ENCODE assay signal across 34 cellular contexts in the genomic region with DNA sequence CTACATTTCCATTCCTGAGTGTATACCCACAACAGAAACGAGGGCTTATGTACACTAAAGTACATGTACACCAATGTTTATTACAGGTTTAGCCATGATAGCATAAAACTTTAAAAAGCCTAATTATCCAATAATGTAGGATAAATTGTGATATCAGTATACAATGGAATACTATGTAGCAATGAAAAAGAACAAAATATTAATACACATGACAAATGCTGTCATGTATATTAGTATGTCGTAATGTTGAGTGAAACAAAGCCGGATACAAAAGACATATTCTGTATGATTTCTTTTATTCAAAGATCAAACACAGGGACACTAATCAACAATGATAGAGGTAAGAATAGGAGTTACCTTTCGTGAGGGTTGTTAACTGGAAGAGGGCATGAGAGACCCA. TPM values are rescaled to one million over a fixed set of nuclear protein-coding genes. Genes with fewer than 3 reads are reported as not detected.
"Had no signal": no experiment of that assay in that cellular context is flagged by ENCODE, and none has a peak within 500 bp of the region (broad histone marks: within the 10 kb centered on the region; RNA-seq: fewer than 3 reads in every experiment).

No MANE protein-coding gene starts in this region.

- H3K4me2 ChIP-seq: hepatocyte had no signal

- H3K27me3 ChIP-seq: gastrocnemius medialis had no signal

- H3K4me3 ChIP-seq: coronary artery, dorsolateral prefrontal cortex, esophagus squamous epithelium, gastrocnemius medialis, heart right ventricle, hepatocyte, left ventricle myocardium inferior, lower lobe of right lung, mucosa of descending colon had no signal

- FAIRE-seq: colon, kidney had no signal

- H3K9me3 Mint-ChIP-seq: immature natural killer cell; mesothelial cell of epicardium; naive thymus-derived CD8-positive, alpha-beta T cell had no signal

- DNase-seq: dermis blood vessel endothelial cell; dorsolateral prefrontal cortex; effector CD4-positive, alpha-beta T cell; effector memory CD4-positive, alpha-beta T cell; erythroblast; esophagus squamous epithelium; foreskin fibroblast; foreskin melanocyte; gastrocnemius medialis; glutamatergic neuron; head of caudate nucleus; heart right ventricle; hypothalamus; immature natural killer cell; islet precursor cell; kidney; kidney glomerular epithelial cell; left colon; left ventricle myocardium inferior; lower lobe of right lung; mesenchymal stem cell; mucosa of descending colon; naive B cell; naive thymus-derived CD8-positive, alpha-beta T cell had no signal

- H3K27ac Mint-ChIP-seq: immature natural killer cell; mesothelial cell of epicardium; naive B cell; naive thymus-derived CD8-positive, alpha-beta T cell had no signal

- H3K27ac ChIP-seq: coronary artery, dorsolateral prefrontal cortex, epithelial cell of prostate, esophagus squamous epithelium, gastrocnemius medialis, heart right ventricle, hepatocyte, left ventricle myocardium inferior, lower lobe of right lung had no signal

- H3K36me3 Mint-ChIP-seq: immature natural killer cell; mesothelial cell of epicardium; naive B cell; naive thymus-derived CD8-positive, alpha-beta T cell had no signal

- H3K4me1 ChIP-seq: esophagus squamous epithelium, gastrocnemius medialis, heart right ventricle, left ventricle myocardium inferior, lower lobe of right lung had no signal

- H3K79me2 ChIP-seq: hepatocyte had no signal

- H3K4me1 Mint-ChIP-seq: immature natural killer cell, mesothelial cell of epicardium had no signal

- ATAC-seq: esophagus mucosa; gastrocnemius medialis; heart right ventricle; left colon; left lobe of liver; lower lobe of right lung; mucosa of descending colon; naive thymus-derived CD8-positive, alpha-beta T cell had no signal

- H3K9me3 ChIP-seq: esophagus squamous epithelium, gastrocnemius medialis, heart right ventricle, left ventricle myocardium inferior, lower lobe of right lung, mucosa of descending colon had no signal

- H2AFZ ChIP-seq: hepatocyte had no signal

- H3K36me3 ChIP-seq: esophagus squamous epithelium, gastrocnemius medialis, heart right ventricle, left ventricle myocardium inferior, lower lobe of right lung had no signal

- H3K4me3 Mint-ChIP-seq: immature natural killer cell; mesothelial cell of epicardium; naive B cell; naive thymus-derived CD8-positive, alpha-beta T cell had no signal

RNA-seq across cellular contexts. Expression of gene SAA4, which starts 2.7 kb away (rescaled TPM):
- total RNA-seq: dermis blood vessel endothelial cell; glomerular endothelial cell; heart right ventricle; left colon; left ventricle myocardium inferior; lung microvascular endothelial cell; mesothelial cell of epicardium; mucosa of descending colon; myocyte; naive thymus-derived CD8-positive, alpha-beta T cell had no signal
- polyA plus RNA-seq: heart right ventricle; immature natural killer cell; naive thymus-derived CD8-positive, alpha-beta T cell had no signal

RNA-seq across cellular contexts. Expression of gene SAA2, which starts 14.6 kb away (rescaled TPM):
- total RNA-seq: glomerular endothelial cell; lung microvascular endothelial cell; mesothelial cell of epicardium; myocyte; naive thymus-derived CD8-positive, alpha-beta T cell had no signal
- polyA plus RNA-seq: immature natural killer cell; naive thymus-derived CD8-positive, alpha-beta T cell had no signal

RNA-seq across cellular contexts. Expression of gene SAA1, which starts 32.2 kb away (rescaled TPM):
- total RNA-seq: glomerular endothelial cell; left ventricle myocardium inferior; lung microvascular endothelial cell; mesothelial cell of epicardium; naive thymus-derived CD8-positive, alpha-beta T cell had no signal
- polyA plus RNA-seq: immature natural killer cell; naive thymus-derived CD8-positive, alpha-beta T cell had no signal
